8 cellular contexts compared by ENCODE assay signal in genomic region chr3:11306815-11307589, GRCh38. TPM values are rescaled to one million over a fixed set of nuclear protein-coding genes. Genes with fewer than 3 reads are reported as not detected.
DNase-seq lines count a peak whose midpoint lies in the region; ATAC-seq and TF ChIP-seq lines count a peak whose summit lies in the region.

No MANE protein-coding gene starts in this region.

- H3K36me3 Mint-ChIP-seq in activated CD4-positive, alpha-beta T cell treated with anti-CD3 and anti-CD28 coated beads for 36 hours (ENCODE audit: low read depth) = peaks cover 60% of the 10 kb centered on the region

- POLR2A ChIA-PET in activated CD4-positive, alpha-beta T cell treated with anti-CD3 and anti-CD28 coated beads for 36 hours (lab: Charles Lee) = interaction anchor here (0.7 kb wide), 2 partner anchors 35 to 1062 kb away, joined by 3 to 5 read pairs; partner anchors contain the start of gene ATG7

- intact Hi-C loops in activated CD4-positive, alpha-beta T cell treated with anti-CD3 and anti-CD28 coated beads for 36 hours (cut with DNase I, micrococcal nuclease) = no loop called here

- CTCF ChIA-PET in activated CD4-positive, alpha-beta T cell treated with anti-CD3 and anti-CD28 coated beads for 36 hours (lab: Charles Lee) = interaction anchor here (0.9 to 1.5 kb wide), 5 partner anchors 16 to 284 kb away, joined by 3 to 5 read pairs (median 4); no protein-coding TSS in a partner anchor

- no peaks in the 10 kb centered on the region for H3K9me3 Mint-ChIP-seq in activated CD4-positive, alpha-beta T cell treated with anti-CD3 and anti-CD28 coated beads for 36 hours (ENCODE audit: low read depth)

- no peak overlapping the region for H3K4me3 ChIP-seq in fibroblast of villous mesenchyme (ENCODE audit: low read depth, low read length)

- ATAC-seq in activated CD4-positive, alpha-beta T cell treated with anti-CD3 and anti-CD28 coated beads for 36 hours = peak; percentile 92
- peak; percentile 92 for ATAC-seq in stimulated activated naive CD8-positive, alpha-beta T cell treated with anti-CD3 and anti-CD28 coated beads, Interleukin-15, Interleukin-2, amounts not matched to agents 100 U/mL and 50 U/mL, for 24 hours
- no peak for ATAC-seq in HG03175 (IDR thresholded peaks at IDR 0.05; ENCODE audit: unreplicated experiment)

- H3K27ac Mint-ChIP-seq in activated CD4-positive, alpha-beta T cell treated with anti-CD3 and anti-CD28 coated beads for 36 hours = peak overlapping the region; percentile 55

- no peak overlapping the region for H3K4me3 Mint-ChIP-seq in activated CD4-positive, alpha-beta T cell treated with anti-CD3 and anti-CD28 coated beads for 36 hours

- H3K27me3 Mint-ChIP-seq in activated CD4-positive, alpha-beta T cell treated with anti-CD3 and anti-CD28 coated beads for 36 hours = no peaks in the 10 kb centered on the region

- no peak for TF ChIP-seq CTCF in fibroblast of villous mesenchyme (IDR thresholded peaks at IDR 0.05; ENCODE audit: insufficient read depth, low read depth, low read length)

- DNase-seq in activated CD4-positive, alpha-beta T cell treated with anti-CD3 and anti-CD28 coated beads for 36 hours = peak; percentile 48
- no peak for DNase-seq in activated CD4-positive, alpha-beta T cell treated with anti-CD3 and anti-CD28 coated beads, Interleukin-2, amount 50 U/mL, for 4 hours
- peak in 3 of 5 experiments; percentile 14 to 88 (median 38) for DNase-seq in T-helper 2 cell
- peak; percentile 28 for DNase-seq in fibroblast of villous mesenchyme (ENCODE audit: low read depth)
- no peak for DNase-seq in stimulated activated naive CD8-positive, alpha-beta T cell treated with anti-CD3 and anti-CD28 coated beads, Interleukin-15, Interleukin-2, amounts not matched to agents 100 U/mL and 50 U/mL, for 24 hours
- DNase-seq in RPMI8226 = no peak
- no peak for DNase-seq in GOT3 (lab: John Stamatoyannopoulos, UW)

- H3K4me1 Mint-ChIP-seq in activated CD4-positive, alpha-beta T cell treated with anti-CD3 and anti-CD28 coated beads for 36 hours = peaks cover 26% of the 10 kb centered on the region

RNA-seq across cellular contexts. Expression of gene ATG7, which starts 34.8 kb away (rescaled TPM):
- 10 to 100 TPM; 31.6 to 34.5 TPM for total RNA-seq in activated CD4-positive, alpha-beta T cell treated with anti-CD3 and anti-CD28 coated beads for 36 hours
- 95.7 and 131 TPM in 2 replicates for total RNA-seq in fibroblast of villous mesenchyme

Comparison
In these comparisons a context has a peak if more than half of its experiments do, and no peak if none do; other contexts are left out.
1. DNase-seq: peak in activated CD4-positive, alpha-beta T cell treated with anti-CD3 and anti-CD28 coated beads for 36 hours (single experiment), T-helper 2 cell (3 of 5) and fibroblast of villous mesenchyme (single experiment); none in activated CD4-positive, alpha-beta T cell treated with anti-CD3 and anti-CD28 coated beads, Interleukin-2, amount 50 U/mL, for 4 hours (0 of 2), stimulated activated naive CD8-positive, alpha-beta T cell treated with anti-CD3 and anti-CD28 coated beads, Interleukin-15, Interleukin-2, amounts not matched to agents 100 U/mL and 50 U/mL, for 24 hours (single experiment), RPMI8226 (single experiment) and GOT3 (single experiment).